ENCODE assay signal across 8 cellular contexts in the genomic region with DNA sequence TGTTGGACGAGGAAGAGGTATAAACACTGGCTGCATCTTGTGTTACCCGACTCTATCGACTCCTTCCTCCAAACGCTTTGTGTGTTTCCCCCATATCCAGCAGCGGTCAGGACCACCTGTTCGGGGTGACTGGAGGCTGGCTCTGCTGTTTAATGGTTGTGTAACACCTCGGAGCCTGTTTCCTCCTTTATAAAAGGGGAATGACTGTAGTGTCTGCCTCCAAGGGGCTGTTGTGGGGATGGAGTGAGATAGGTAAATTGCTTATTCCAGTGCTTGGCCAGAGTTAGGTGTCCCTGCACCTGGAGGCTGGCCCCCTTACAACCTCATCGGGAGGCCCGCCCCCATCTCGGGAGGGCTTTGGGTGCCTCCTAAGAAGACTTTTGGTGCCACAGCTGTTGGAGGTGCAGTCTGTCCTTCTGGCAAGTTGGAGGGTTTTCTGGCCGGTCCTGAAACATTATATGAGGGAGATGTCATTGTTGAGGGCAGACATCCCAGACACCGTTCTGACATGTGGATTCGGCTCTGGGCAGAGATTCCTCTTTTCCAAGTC. TPM values are rescaled to one million over a fixed set of nuclear protein-coding genes. Genes with fewer than 3 reads are reported as not detected.
A peak's percentile ranks its signal among the peaks of the same experiment; 100 is the strongest.
DNase-seq lines count a peak whose midpoint lies in the region; ATAC-seq and TF ChIP-seq lines count a peak whose summit lies in the region.

No MANE protein-coding gene starts in this region.

- H3K79me2 ChIP-seq in PC-3 (ENCODE audit: low read length) = peaks cover 57% of the 10 kb centered on the region

- DNase-seq in DMS79 treated with DMSO at 0.1 percent for 48 hours (lab: John Stamatoyannopoulos, UW) (peak; percentile 29), DMS79 (lab: John Stamatoyannopoulos, UW) (no peak), PC-3 (no peak)
- DNase-seq in activated CD4-positive, alpha-beta T cell treated with anti-CD3 and anti-CD28 coated beads for 48 hours = no peak
- DNase-seq in activated CD8-positive, alpha-beta memory T cell treated with anti-CD3 and anti-CD28 coated beads, Interleukin-2, amount 50 U/mL, for 48 hours = no peak

- no peaks in the 10 kb centered on the region for H3K36me3 ChIP-seq in PC-3 (ENCODE audit: low read depth, low read length)
- H3K36me3 ChIP-seq in endocrine pancreas (ENCODE audit: control insufficient read depth, insufficient read depth, low read length) = no peaks in the 10 kb centered on the region
- peaks cover 11% of the 10 kb centered on the region for H3K36me3 ChIP-seq in neuron (ENCODE audit: insufficient read depth, low read length)

- POLR2A ChIA-PET in PC-3 (lab: Charles Lee; ENCODE audit: unreplicated experiment) = interaction anchor here (1.3 kb wide), 1 partner anchor 32 kb away, joined by 6 read pairs; no protein-coding TSS in a partner anchor

- no peaks in the 10 kb centered on the region for H3K9me2 ChIP-seq in PC-3 (replicated peaks; ENCODE audit: low read length)

- peaks cover 27% of the 10 kb centered on the region for H3K4me1 ChIP-seq in PC-3 (ENCODE audit: insufficient read depth, low read length)
- no peaks in the 10 kb centered on the region for H3K4me1 ChIP-seq in endocrine pancreas (ENCODE audit: control insufficient read depth, insufficient read depth, low read length)
- peaks cover 21% of the 10 kb centered on the region for H3K4me1 ChIP-seq in neuron (ENCODE audit: insufficient read depth, low read length)

- CTCF ChIA-PET in PC-3 (lab: Charles Lee) = interaction anchor here (0.7 to 1.2 kb wide), 2 partner anchors 16 to 88 kb away, joined by 3 to 5 read pairs; no protein-coding TSS in a partner anchor

- TF ChIP-seq CTCF in PC-3 (conservative IDR thresholded peaks at IDR 0.05; ENCODE audit: low read depth, low read length) = no peak

- H3K27me3 ChIP-seq in PC-3 (ENCODE audit: low read length) = no peaks in the 10 kb centered on the region
- no peaks in the 10 kb centered on the region for H3K27me3 ChIP-seq in endocrine pancreas (ENCODE audit: control insufficient read depth, insufficient read depth, low read length)
- no peaks in the 10 kb centered on the region for H3K27me3 ChIP-seq in neuron (ENCODE audit: insufficient read depth, low read length)

- no peaks in the 10 kb centered on the region for H3K9me3 ChIP-seq in PC-3 (ENCODE audit: low read length)
- no peaks in the 10 kb centered on the region for H3K9me3 ChIP-seq in endocrine pancreas (ENCODE audit: control insufficient read depth, low read length)
- no peaks in the 10 kb centered on the region for H3K9me3 ChIP-seq in neuron (ENCODE audit: low read length)

- H3F3A ChIP-seq in PC-3 (ENCODE audit: low read length, unreplicated experiment) = peaks cover 9% of the 10 kb centered on the region

- TSS peak; percentile 53 for BruUV-seq in PC-3 (replicated peaks; lab: Mats Ljungman, UMichigan)

- ATAC-seq in PC-3 = 0 out of 2 replicates have a peak, but pooled peaks have one; percentile 1
- no peak for ATAC-seq in GM21381 (IDR thresholded peaks at IDR 0.05; ENCODE audit: unreplicated experiment)

- H3K27ac ChIP-seq in PC-3 (ENCODE audit: low read length) = peak overlapping the region; percentile 85

- H3K4me2 ChIP-seq in PC-3 (ENCODE audit: low read length) = peak overlapping the region; percentile 93

- intact Hi-C loops in PC-3 (cut with micrococcal nuclease) = loop anchor here (2.0 kb wide), 1 partner anchor 43 kb away; no protein-coding TSS in a partner anchor

- H2AFZ ChIP-seq in PC-3 (ENCODE audit: low read length) = no peak overlapping the region
- H2AFZ ChIP-seq in neuron (ENCODE audit: low read depth, low read length) = no peak overlapping the region

- peaks cover 23% of the 10 kb centered on the region for H4K20me1 ChIP-seq in PC-3 (ENCODE audit: low read length)

- H3K9ac ChIP-seq in PC-3 (ENCODE audit: low read length) (peak overlapping the region; percentile 79), endocrine pancreas (ENCODE audit: control insufficient read depth, insufficient read depth, low read length) (peak overlapping the region; percentile 95)

- H3K4me3 ChIP-seq in PC-3 (ENCODE audit: low read length) (peak overlapping the region; percentile 81), endocrine pancreas (ENCODE audit: control insufficient read depth, insufficient read depth, low read length) (peak overlapping the region; percentile 85), neuron (ENCODE audit: low read length) (peak overlapping the region; percentile 67)

RNA-seq across cellular contexts. Expression of a gene that starts 1.1 kb away (rescaled TPM):
- total RNA-seq in PC-3 (2014; rRNA removed) = 16.7 and 21.8 TPM in 2 replicates

RNA-seq across cellular contexts. Expression of a gene that starts 57.9 kb away (rescaled TPM):
- 31.6 and 32.5 TPM in 2 replicates for total RNA-seq in PC-3 (2014; rRNA removed)
